8 cellular contexts compared by ENCODE assay signal in genomic region chr12:12266389-12266872, GRCh38. TPM values are rescaled to one million over a fixed set of nuclear protein-coding genes. Genes with fewer than 3 reads are reported as not detected.
DNase-seq lines count a peak whose midpoint lies in the region; ATAC-seq, FAIRE-seq and TF ChIP-seq lines count a peak whose summit lies in the region.

No MANE protein-coding gene starts in this region.

- TF ChIP-seq RAD21 in HepG2 (CRISPR knock-in tag; IDR thresholded peaks at IDR 0.05), result no peak

- peaks cover 32% of the 10 kb centered on the region for H3K36me3 Mint-ChIP-seq in Calu3 (ENCODE audit: insufficient read depth, unreplicated experiment)
- H3K36me3 Mint-ChIP-seq in MCF 10A (ENCODE audit: insufficient read depth, unreplicated experiment), result no peaks in the 10 kb centered on the region

- H3K27me3 ChIP-seq in HepG2 (ENCODE audit: control insufficient read depth in 1 of 2, insufficient read depth in 2 of 2, low read length in 2 of 2) (no peaks in the 10 kb centered on the region; a peak in 1 of 5 replicates), thoracic aorta (replicated peaks; ENCODE audit: insufficient read depth) (no peaks in the 10 kb centered on the region)

- H3K4me3 Mint-ChIP-seq in Calu3 (ENCODE audit: low read depth, unreplicated experiment) (peak overlapping the region; percentile 92), MCF 10A (ENCODE audit: unreplicated experiment) (peak overlapping the region; percentile 94)

- ATAC-seq in HepG2 (peak; percentile 40), thoracic aorta (ENCODE audit: insufficient number of reproducible peaks, low FRiP score, low read depth) (peak; percentile 47), HG03097 (IDR thresholded peaks at IDR 0.05; ENCODE audit: low FRiP score, unreplicated experiment) (no peak)

- H4K20me1 ChIP-seq in HepG2 (ENCODE audit: insufficient read depth, low read length), result peaks cover 25% of the 10 kb centered on the region

- H3K36me3 ChIP-seq in HepG2 (replicated peaks in 1 of 2; ENCODE audit: control insufficient read depth in 1 of 2, insufficient read depth in 2 of 2, low read length in 2 of 2) (no peaks in the 10 kb centered on the region), thoracic aorta (no peaks in the 10 kb centered on the region)

- DNase-seq in Calu3 (no peak), HuH-7 (ENCODE audit: low spot score) (peak; percentile 14), MCF 10A (ENCODE audit: unreplicated experiment) (peak; percentile 27), HepG2 (ENCODE audit: low spot score) (no peak), thoracic aorta (ENCODE audit: low spot score) (no peak), cerebellar nuclear complex (lab: John Stamatoyannopoulos, UW) (no peak), T-helper 9 cell (no peak)

- H3K27me3 Mint-ChIP-seq in Calu3 (ENCODE audit: unreplicated experiment) (no peaks in the 10 kb centered on the region), MCF 10A (ENCODE audit: insufficient read depth, unreplicated experiment) (no peaks in the 10 kb centered on the region)

- peak overlapping the region; percentile 100 for H3K27ac ChIP-seq in HepG2 (ENCODE audit: extremely low read length, insufficient read depth, low read length)
- H3K27ac ChIP-seq in thoracic aorta, result peak overlapping the region; percentile 98 to 100

- POLR2A ChIA-PET in MCF 10A (lab: Yijun Ruan, JAX), result interaction anchor here (0.6 to 4.5 kb wide), 47 partner anchors 8 to 1549 kb away, joined by 3 to 46 read pairs (median 4); partner anchors contain the start of genes BORCS5, CREBL2 and ETV6
- POLR2A ChIA-PET in HepG2 (lab: Yijun Ruan, JAX), result interaction anchor here (0.6 to 2.9 kb wide), 10 partner anchors 9 to 263 kb away, joined by 3 to 23 read pairs (median 8); partner anchors contain the start of genes BORCS5 and MANSC1

- TF ChIP-seq CTCF in Calu3 (IDR thresholded peaks at IDR 0.05; ENCODE audit: unreplicated experiment), result no peak
- no peak for TF ChIP-seq CTCF in MCF 10A (IDR thresholded peaks at IDR 0.05; ENCODE audit: unreplicated experiment)
- no peak for TF ChIP-seq CTCF in HepG2 (CRISPR knock-in tag; IDR thresholded peaks at IDR 0.05)
- TF ChIP-seq CTCF in thoracic aorta (IDR thresholded peaks at IDR 0.05), result no peak

- peaks cover 28% of the 10 kb centered on the region for H3K4me1 Mint-ChIP-seq in Calu3 (ENCODE audit: low read depth, unreplicated experiment)
- H3K4me1 Mint-ChIP-seq in MCF 10A (ENCODE audit: insufficient read depth, unreplicated experiment), result peaks cover 18% of the 10 kb centered on the region

- CTCF ChIA-PET in Calu3 (lab: Charles Lee) (interaction anchor here (0.7 to 2.1 kb wide), 6 partner anchors 26 to 185 kb away, joined by 3 to 8 read pairs (median 4); no protein-coding TSS in a partner anchor), MCF 10A (lab: Yijun Ruan, JAX) (interaction anchor here (0.5 to 1.9 kb wide), 5 partner anchors 18 to 367 kb away, joined by 3 to 7 read pairs (median 3); no protein-coding TSS in a partner anchor), HepG2 (lab: Yijun Ruan, JAX; ENCODE audit: low intra/inter-chr PET ratio, low total read pairs) (no interaction called here)

- 1% methylated on average over 13 of the region's 27 CpGs for WGBS in HepG2 (ENCODE audit: low lambda C conversion rate)

- no peak overlapping the region for H2AFZ ChIP-seq in HepG2 (ENCODE audit: low read length)

- H3K27ac Mint-ChIP-seq in Calu3 (ENCODE audit: unreplicated experiment) (peak overlapping the region; percentile 97), MCF 10A (ENCODE audit: low read depth, unreplicated experiment) (peak overlapping the region; percentile 99)

- in situ Hi-C loops in HepG2 (cut with HindIII; ENCODE audit: extremely low pct_ligation_motif_present, low pct_unique_long_range_greater_than_20kb), result no loop called here

- H3K4me1 ChIP-seq in HepG2 (ENCODE audit: insufficient read depth, low read length) (peaks cover 38% of the 10 kb centered on the region), thoracic aorta (ENCODE audit: control insufficient read depth in 1 of 2, low read depth in 2 of 2) (peaks cover 7 to 25% of the 10 kb centered on the region in 2 donors)

- no peak for TF ChIP-seq EP300 in HepG2 (IDR thresholded peaks at IDR 0.05; ENCODE audit: low read depth in 2 of 2, low read length in 2 of 2)
- TF ChIP-seq EP300 in HepG2 (CRISPR knock-in tag; IDR thresholded peaks at IDR 0.05; ENCODE audit: borderline replicate concordance), result no peak

- peak overlapping the region; percentile 96 for H3K4me2 ChIP-seq in HepG2 (ENCODE audit: low read depth, low read length)

- H3K4me3 ChIP-seq in HepG2 (replicated peaks in 1 of 3; ENCODE audit: insufficient read depth in 1 of 3, low read depth in 2 of 3, low read length in 3 of 3), result peak overlapping the region; percentile 90 to 95 (median 93)
- peak overlapping the region; percentile 91 for H3K4me3 ChIP-seq in thoracic aorta

- H3K9me3 ChIP-seq in HepG2 (ENCODE audit: low read length), result no peaks in the 10 kb centered on the region
- H3K9me3 ChIP-seq in thoracic aorta, result no peaks in the 10 kb centered on the region

- TF ChIP-seq POLR2A in HepG2 (IDR thresholded peaks at IDR 0.05; ENCODE audit: insufficient read depth in 1 of 2, low read depth in 2 of 2, low read length in 2 of 2), result no peak

- H3K9me3 Mint-ChIP-seq in Calu3 (ENCODE audit: low read depth, unreplicated experiment) (no peaks in the 10 kb centered on the region), MCF 10A (ENCODE audit: unreplicated experiment) (no peaks in the 10 kb centered on the region)

- peaks cover 52% of the 10 kb centered on the region for H3K79me2 ChIP-seq in HepG2 (ENCODE audit: insufficient read depth, low read length)

- no peak for FAIRE-seq in HepG2 (lab: Jason Lieb, UNC)

- intact Hi-C loops in Calu3 (cut with micrococcal nuclease; ENCODE audit: unreplicated experiment), result loop anchor here (5.0 to 10.0 kb wide), 4 partner anchors 54 to 184 kb away; no protein-coding TSS in a partner anchor
- intact Hi-C loops in MCF 10A (cut with micrococcal nuclease), result loop anchor here (5.0 to 10.0 kb wide), 3 partner anchors 61 to 438 kb away; no protein-coding TSS in a partner anchor
- intact Hi-C loops in HepG2 (cut with micrococcal nuclease; ENCODE audit: unreplicated experiment), result loop anchor here (2.0 to 5.0 kb wide), 4 partner anchors 49 to 184 kb away; no protein-coding TSS in a partner anchor

- BruUV-seq in Calu3 (replicated peaks; lab: Mats Ljungman, UMichigan) (no TSS peak), MCF 10A (replicated peaks; lab: Mats Ljungman, UMichigan) (no TSS peak), HepG2 (replicated peaks; lab: Mats Ljungman, UMichigan) (no TSS peak)

- peak overlapping the region; percentile 99 for H3K9ac ChIP-seq in HepG2 (ENCODE audit: insufficient read depth, low read depth, low read length)

TF ChIP-seq in HepG2, 621 proteins besides CTCF, POLR2A, EP300 and RAD21 (continues in another document):
- TF ChIP-seq PATZ1 (CRISPR knock-in tag; IDR thresholded peaks at IDR 0.05) (peak; percentile 22; the same call in 1 of the 2 replicates), IKZF5 (CRISPR knock-in tag; IDR thresholded peaks at IDR 0.05) (no peak)

RNA-seq across cellular contexts. Expression of gene LRP6, which starts 0.4 kb away (rescaled TPM):
- 64.7 and 74.8 TPM in 2 replicates for total RNA-seq in Calu3 (2022)
- 24.9 and 27.6 TPM in 2 replicates for total RNA-seq in MCF 10A (2022)
- 31.7 and 42.0 TPM in 2 replicates for total RNA-seq in HepG2 (2016; rRNA removed; fragmentation: Illumina TruSeq; extraction: Trizol)
- total RNA-seq in HepG2 (2016; cell fraction: cytosol; rRNA removed; fragmentation: Illumina TruSeq; extraction: Trizol; ENCODE audit: low read depth), result 30.2 and 33.3 TPM in 2 replicates
- 29.5 and 42.3 TPM in 2 replicates for total RNA-seq in HepG2 (2016; cell fraction: insoluble cytoplasmic fraction; rRNA removed; fragmentation: Illumina TruSeq; extraction: Trizol)
- total RNA-seq in HepG2 (2016; cell fraction: membrane; rRNA removed; fragmentation: Illumina TruSeq; extraction: Trizol), result 19.7 and 24.2 TPM in 2 replicates
- total RNA-seq in HepG2 (2016; cell fraction: nucleus; rRNA removed; fragmentation: Illumina TruSeq; extraction: Trizol), result 59.6 and 64.7 TPM in 2 replicates
- 28.4 and 33.8 TPM in 2 replicates for polyA plus RNA-seq in HepG2 (2011; rRNA removed)
- 24.8 and 30.7 TPM in 2 replicates for polyA plus RNA-seq in HepG2 (2011; cell fraction: cytosol; rRNA removed)
- 50.2 and 50.3 TPM in 2 replicates for polyA plus RNA-seq in HepG2 (2011; cell fraction: nucleus; rRNA removed)
- 16.9 and 17.6 TPM in 2 replicates for polyA plus RNA-seq in HepG2 (2012)
- 0.83 and 1.0 TPM in 2 replicates for polyA plus RNA-seq in HepG2 (2016; cell fraction: cytosol; fragmentation: Illumina TruSeq; extraction: Trizol; ENCODE audit: low read depth)
- 7.8 and 9.5 TPM in 2 replicates for polyA plus RNA-seq in HepG2 (2016; cell fraction: insoluble cytoplasmic fraction; fragmentation: Illumina TruSeq; extraction: Trizol; ENCODE audit: low read depth)
- 1.5 and 1.6 TPM in 2 replicates for polyA plus RNA-seq in HepG2 (2016; cell fraction: membrane; fragmentation: Illumina TruSeq; extraction: Trizol; ENCODE audit: low read depth)
- polyA plus RNA-seq in HepG2 (2016; cell fraction: nucleus; fragmentation: Illumina TruSeq; extraction: Trizol; ENCODE audit: insufficient read depth, low read depth), result 31.3 and 31.9 TPM in 2 replicates
- polyA minus RNA-seq in HepG2 (2011; rRNA and poly(A)+ RNA removed; ENCODE audit: low replicate concordance), result 201 and 238 TPM in 2 replicates
- polyA minus RNA-seq in HepG2 (2011; cell fraction: cytosol; rRNA and poly(A)+ RNA removed), result 59.0 and 61.1 TPM in 2 replicates
- 83.0 and 116 TPM in 2 replicates for polyA minus RNA-seq in HepG2 (2011; cell fraction: nucleus; rRNA and poly(A)+ RNA removed)
- total RNA-seq in thoracic aorta, result 10 to 100 TPM; 39.9 to 41.5 TPM

Comparison
In these comparisons a context has a peak if more than half of its experiments do, and no peak if none do; other contexts are left out.
1. DNase-seq: peak in HuH-7 (single experiment) and MCF 10A (single experiment); none in Calu3 (single experiment), HepG2 (single experiment), thoracic aorta (single experiment), cerebellar nuclear complex (0 of 2) and T-helper 9 cell (single experiment).